ENCODE assay signal across 1 cellular context in the genomic region with DNA sequence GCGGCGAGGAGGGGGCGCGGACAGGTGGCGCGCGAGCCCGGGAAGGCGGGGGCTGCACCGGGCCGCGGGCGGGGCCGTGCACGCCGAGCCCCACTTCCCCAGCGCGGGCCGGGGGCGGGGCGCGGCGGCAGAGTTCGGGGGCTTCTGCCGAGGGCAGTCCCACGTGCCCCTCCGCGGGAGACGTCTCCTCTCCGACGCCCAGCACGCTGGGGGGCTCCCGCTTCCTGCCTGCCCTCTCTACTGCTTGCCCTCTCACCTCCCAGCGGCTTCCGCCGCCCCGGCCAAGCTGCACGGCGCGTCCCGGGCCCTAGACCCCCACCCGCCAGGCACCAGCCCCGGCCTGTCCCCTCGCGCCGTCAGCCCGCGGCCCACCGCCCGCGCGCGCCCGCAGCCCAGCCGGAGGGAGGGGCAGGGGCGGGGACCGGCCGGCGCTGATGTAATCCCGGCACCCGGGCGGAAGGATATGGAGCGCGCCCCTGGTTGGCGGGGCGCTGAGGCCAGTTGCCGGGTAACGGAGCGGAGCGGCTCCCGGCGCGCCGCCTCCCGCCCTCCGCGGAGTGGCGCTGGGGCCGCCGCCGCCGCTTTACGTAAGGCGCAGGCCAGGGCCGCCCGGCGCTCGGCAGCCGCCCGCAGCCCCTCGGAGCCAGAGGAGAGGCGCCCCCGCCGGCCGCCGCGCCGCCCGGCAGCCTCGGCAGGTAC.
TF ChIP-seq lines count a peak whose summit lies in the region.

A gene with protein sequence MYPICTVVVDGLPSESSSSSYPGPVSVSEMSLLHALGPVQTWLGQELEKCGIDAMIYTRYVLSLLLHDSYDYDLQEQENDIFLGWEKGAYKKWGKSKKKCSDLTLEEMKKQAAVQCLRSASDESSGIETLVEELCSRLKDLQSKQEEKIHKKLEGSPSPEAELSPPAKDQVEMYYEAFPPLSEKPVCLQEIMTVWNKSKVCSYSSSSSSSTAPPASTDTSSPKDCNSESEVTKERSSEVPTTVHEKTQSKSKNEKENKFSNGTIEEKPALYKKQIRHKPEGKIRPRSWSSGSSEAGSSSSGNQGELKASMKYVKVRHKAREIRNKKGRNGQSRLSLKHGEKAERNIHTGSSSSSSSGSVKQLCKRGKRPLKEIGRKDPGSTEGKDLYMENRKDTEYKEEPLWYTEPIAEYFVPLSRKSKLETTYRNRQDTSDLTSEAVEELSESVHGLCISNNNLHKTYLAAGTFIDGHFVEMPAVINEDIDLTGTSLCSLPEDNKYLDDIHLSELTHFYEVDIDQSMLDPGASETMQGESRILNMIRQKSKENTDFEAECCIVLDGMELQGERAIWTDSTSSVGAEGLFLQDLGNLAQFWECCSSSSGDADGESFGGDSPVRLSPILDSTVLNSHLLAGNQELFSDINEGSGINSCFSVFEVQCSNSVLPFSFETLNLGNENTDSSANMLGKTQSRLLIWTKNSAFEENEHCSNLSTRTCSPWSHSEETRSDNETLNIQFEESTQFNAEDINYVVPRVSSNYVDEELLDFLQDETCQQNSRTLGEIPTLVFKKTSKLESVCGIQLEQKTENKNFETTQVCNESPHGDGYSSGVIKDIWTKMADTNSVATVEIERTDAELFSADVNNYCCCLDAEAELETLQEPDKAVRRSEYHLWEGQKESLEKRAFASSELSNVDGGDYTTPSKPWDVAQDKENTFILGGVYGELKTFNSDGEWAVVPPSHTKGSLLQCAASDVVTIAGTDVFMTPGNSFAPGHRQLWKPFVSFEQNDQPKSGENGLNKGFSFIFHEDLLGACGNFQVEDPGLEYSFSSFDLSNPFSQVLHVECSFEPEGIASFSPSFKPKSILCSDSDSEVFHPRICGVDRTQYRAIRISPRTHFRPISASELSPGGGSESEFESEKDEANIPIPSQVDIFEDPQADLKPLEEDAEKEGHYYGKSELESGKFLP (N-terminal part only) (plus strand): TSS at position 581 of the 699 bp plus-strand sequence. CDS start 41,727 bp downstream, outside the sequence.

TF ChIP-seq in HEK293, 187 proteins besides CTCF, POLR2A, EP300 and RAD21 (continued from another document):
- TF ChIP-seq, protein P1, sequence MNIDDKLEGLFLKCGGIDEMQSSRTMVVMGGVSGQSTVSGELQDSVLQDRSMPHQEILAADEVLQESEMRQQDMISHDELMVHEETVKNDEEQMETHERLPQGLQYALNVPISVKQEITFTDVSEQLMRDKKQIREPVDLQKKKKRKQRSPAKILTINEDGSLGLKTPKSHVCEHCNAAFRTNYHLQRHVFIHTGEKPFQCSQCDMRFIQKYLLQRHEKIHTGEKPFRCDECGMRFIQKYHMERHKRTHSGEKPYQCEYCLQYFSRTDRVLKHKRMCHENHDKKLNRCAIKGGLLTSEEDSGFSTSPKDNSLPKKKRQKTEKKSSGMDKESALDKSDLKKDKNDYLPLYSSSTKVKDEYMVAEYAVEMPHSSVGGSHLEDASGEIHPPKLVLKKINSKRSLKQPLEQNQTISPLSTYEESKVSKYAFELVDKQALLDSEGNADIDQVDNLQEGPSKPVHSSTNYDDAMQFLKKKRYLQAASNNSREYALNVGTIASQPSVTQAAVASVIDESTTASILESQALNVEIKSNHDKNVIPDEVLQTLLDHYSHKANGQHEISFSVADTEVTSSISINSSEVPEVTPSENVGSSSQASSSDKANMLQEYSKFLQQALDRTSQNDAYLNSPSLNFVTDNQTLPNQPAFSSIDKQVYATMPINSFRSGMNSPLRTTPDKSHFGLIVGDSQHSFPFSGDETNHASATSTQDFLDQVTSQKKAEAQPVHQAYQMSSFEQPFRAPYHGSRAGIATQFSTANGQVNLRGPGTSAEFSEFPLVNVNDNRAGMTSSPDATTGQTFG (tag by site-specific recombination; IDR thresholded peaks at IDR 0.05; ENCODE audit: borderline replicate concordance) = no peak
TF ChIP-seq in HEK293: peak in this region for 21.
